In the genomic region with DNA sequence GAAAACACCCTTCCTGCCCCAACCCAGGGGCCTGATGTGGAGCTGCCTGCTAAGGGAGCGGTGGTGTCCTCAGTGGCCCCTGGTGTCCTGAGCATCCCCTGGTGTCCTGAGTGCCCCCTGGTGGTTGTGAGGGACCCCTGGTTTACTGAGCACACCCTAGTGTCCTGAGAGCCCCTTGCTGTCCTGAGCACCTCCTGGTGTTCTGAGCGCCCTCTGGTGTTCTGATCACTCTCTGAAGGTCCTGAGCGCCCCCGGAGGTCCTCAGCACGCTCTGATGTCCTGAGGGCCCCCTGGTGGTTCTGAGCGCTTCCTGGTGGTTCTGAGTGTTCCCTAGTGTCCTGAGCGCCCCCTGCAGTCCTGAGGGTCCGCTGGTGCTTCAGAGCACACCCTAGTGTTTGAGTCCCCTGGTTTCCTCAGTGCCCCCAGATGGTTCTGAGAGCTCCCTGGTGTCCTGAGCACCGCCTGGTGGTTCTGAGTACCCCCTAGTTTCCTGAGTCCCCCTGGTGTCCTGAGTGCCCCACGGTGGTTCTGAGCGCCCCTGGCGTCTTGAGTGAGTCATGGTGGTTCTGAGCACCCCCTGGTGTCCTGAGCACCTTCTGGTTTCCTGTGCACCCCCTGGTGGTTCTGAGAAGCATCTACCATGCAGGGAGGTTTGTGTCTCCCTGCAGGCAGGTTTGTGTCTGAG, we compare ENCODE assay signal across 8 cellular contexts.
DNase-seq lines count a peak whose midpoint lies in the region; ATAC-seq and TF ChIP-seq lines count a peak whose summit lies in the region.

No MANE protein-coding gene starts in this region.

- H3K36me3 Mint-ChIP-seq in H9 (ENCODE audit: insufficient read depth in 1 of 3, low read depth in 3 of 3): peaks cover 10 to 19% (median 14%) of the 10 kb centered on the region in 3 experiments; a peak in 6 of 7 replicates

- H3K9me3 ChIP-seq in upper lobe of right lung (no peaks in the 10 kb centered on the region), H9 (ENCODE audit: control insufficient read depth, low read depth, low read length) (peaks cover 66% of the 10 kb centered on the region), right atrium auricular region (no peaks in the 10 kb centered on the region)

- no peaks in the 10 kb centered on the region for H3K36me3 ChIP-seq in upper lobe of right lung
- no peaks in the 10 kb centered on the region for H3K36me3 ChIP-seq in right atrium auricular region

- H3K79me2 ChIP-seq in H9 (ENCODE audit: insufficient read depth, low read length): no peaks in the 10 kb centered on the region

- no peak overlapping the region for H4K91ac ChIP-seq in H9 (ENCODE audit: insufficient read length, low read depth, low read length)

- no peak overlapping the region for H2AFZ ChIP-seq in H9 (ENCODE audit: low read length)

- H4K20me1 ChIP-seq in H9 (ENCODE audit: control insufficient read depth, insufficient read depth, insufficient read length): no peaks in the 10 kb centered on the region

- H3K9ac ChIP-seq in H9 (ENCODE audit: extremely low read depth, insufficient read length, low read length): no peak overlapping the region

- H3K27ac Mint-ChIP-seq in H9: no peak overlapping the region

- H3K4me3 Mint-ChIP-seq in H9: no peak overlapping the region

- H2BK5ac ChIP-seq in H9 (ENCODE audit: insufficient read length, low read length): no peak overlapping the region

- H3K4ac ChIP-seq in H9 (ENCODE audit: low read depth, low read length): no peak overlapping the region

- no peaks in the 10 kb centered on the region for H3K79me1 ChIP-seq in H9 (ENCODE audit: insufficient read depth, low read depth, low read length, poor library complexity, severe bottlenecking)

- H3K23ac ChIP-seq in H9 (ENCODE audit: insufficient read length, low read depth, low read length): no peak overlapping the region

- H3K4me2 ChIP-seq in H9 (ENCODE audit: insufficient read depth, insufficient read length, low read length): no peak overlapping the region

- no peak overlapping the region for H2BK15ac ChIP-seq in H9 (ENCODE audit: low read depth, low read length)

- H3K27me3 Mint-ChIP-seq in H9 (ENCODE audit: low read depth): peaks cover 6% of the 10 kb centered on the region

- H2BK20ac ChIP-seq in H9 (ENCODE audit: low read depth, low read length, poor library complexity, severe bottlenecking): no peak overlapping the region

- H3K23me2 ChIP-seq in H9 (ENCODE audit: insufficient read length, low read depth, low read length, poor library complexity, severe bottlenecking): no peaks in the 10 kb centered on the region

- H3K14ac ChIP-seq in H9 (ENCODE audit: insufficient read depth, low read length): no peak overlapping the region

- intact Hi-C loops in upper lobe of right lung (cut with DNase I): no loop called here

- H3K4me3 ChIP-seq in upper lobe of right lung (no peak overlapping the region), right atrium auricular region (no peak overlapping the region)

- H3K9me3 Mint-ChIP-seq in H9: peaks cover 77 to 82% of the 10 kb centered on the region in 2 experiments

- H2BK120ac ChIP-seq in H9 (ENCODE audit: low read depth, low read length, poor library complexity, severe bottlenecking): no peak overlapping the region

- no peaks in the 10 kb centered on the region for H3K4me1 Mint-ChIP-seq in H9

- no peak overlapping the region for H4K5ac ChIP-seq in H9 (ENCODE audit: insufficient read length, low read depth, low read length)

- H3K27me3 ChIP-seq in upper lobe of right lung (peaks cover 9% of the 10 kb centered on the region), H9 (ENCODE audit: insufficient read depth, low read length) (no peaks in the 10 kb centered on the region), right atrium auricular region (no peaks in the 10 kb centered on the region)

- DNase-seq in activated naive CD4-positive, alpha-beta T cell treated with Interleukin-2 at 50 U/mL for 16 hours: peak; percentile 34
- no peak for DNase-seq in activated naive CD4-positive, alpha-beta T cell (lab: John Stamatoyannopoulos, UW)
- DNase-seq in HT-29 (ENCODE audit: low spot score) (peak; percentile 31), upper lobe of right lung (no peak), H9 (no peak), right atrium auricular region (ENCODE audit: low spot score) (no peak)
- DNase-seq in activated gamma-delta T cell treated with anti-CD3 and anti-CD28 coated beads, Interleukin-2, amount 50 U/mL, for 16 hours (ENCODE audit: low read depth): peak; percentile 29

- H2AK5ac ChIP-seq in H9 (ENCODE audit: insufficient read length, low read length): no peak overlapping the region

- no peak overlapping the region for H3K56ac ChIP-seq in H9 (ENCODE audit: insufficient read length, low read depth, low read length)

- no peak overlapping the region for H3T11ph ChIP-seq in H9 (ENCODE audit: low read length)

- TF ChIP-seq CTCF in upper lobe of right lung (IDR thresholded peaks at IDR 0.05): peak; percentile 5
- no peak; the same call in 2 of the 3 replicates for TF ChIP-seq CTCF in H9 (conservative IDR thresholded peaks at IDR 0.05)
- TF ChIP-seq CTCF in right atrium auricular region (IDR thresholded peaks at IDR 0.05): no peak

- no peak overlapping the region for H2BK12ac ChIP-seq in H9 (ENCODE audit: insufficient read length, low read depth, low read length)

- H3K27ac ChIP-seq in upper lobe of right lung: no peak overlapping the region
- no peak overlapping the region for H3K27ac ChIP-seq in H9 (ENCODE audit: insufficient read length, low read depth, low read length)
- H3K27ac ChIP-seq in right atrium auricular region: no peak overlapping the region

- H4K8ac ChIP-seq in H9 (replicated peaks; ENCODE audit: insufficient read length, low read depth, low read length): no peak overlapping the region

- no peak overlapping the region for H3K18ac ChIP-seq in H9 (ENCODE audit: insufficient read length, low read depth, low read length)

- no CpG with 5 or more reads among the region's 12 CpGs for WGBS in H9 (ENCODE audit: extremely low coverage, insufficient read length, low lambda C conversion rate)

- ATAC-seq in upper lobe of right lung: peak; percentile 62
- ATAC-seq in HG03469 (IDR thresholded peaks at IDR 0.05; ENCODE audit: unreplicated experiment): no peak

- H3K4me1 ChIP-seq in upper lobe of right lung (no peaks in the 10 kb centered on the region), H9 (ENCODE audit: insufficient read depth, low read length) (no peaks in the 10 kb centered on the region), right atrium auricular region (no peaks in the 10 kb centered on the region)

Comparison
In these comparisons a context has a peak if more than half of its experiments do, and no peak if none do; other contexts are left out.
1. DNase-seq: peak in activated naive CD4-positive, alpha-beta T cell treated with Interleukin-2 at 50 U/mL for 16 hours (single experiment), HT-29 (single experiment) and activated gamma-delta T cell treated with anti-CD3 and anti-CD28 coated beads, Interleukin-2, amount 50 U/mL, for 16 hours (single experiment); none in activated naive CD4-positive, alpha-beta T cell (0 of 4), upper lobe of right lung (single experiment), H9 (single experiment) and right atrium auricular region (single experiment).